Comparison of ENCODE assay signal across 14 cellular contexts in the genomic region with DNA sequence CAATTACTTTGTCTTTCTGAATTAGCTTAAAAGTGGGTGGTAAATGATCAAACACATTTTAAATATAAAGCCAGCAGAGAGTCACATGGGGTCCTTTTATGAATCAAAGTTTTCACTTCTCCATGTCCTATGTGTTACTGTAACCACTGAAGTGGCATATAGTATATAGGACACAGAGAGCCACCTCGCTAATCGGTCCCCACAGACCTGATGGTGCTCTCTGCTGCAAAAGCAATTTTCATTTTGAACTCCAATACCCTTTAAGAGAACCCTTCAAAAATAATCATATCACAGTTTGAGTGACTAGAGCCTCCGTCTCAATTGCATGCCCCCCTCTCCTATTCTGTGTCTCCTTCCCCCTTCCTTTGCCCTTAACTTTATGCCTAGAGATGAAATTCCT.
DNase-seq lines count a peak whose midpoint lies in the region; ATAC-seq and TF ChIP-seq lines count a peak whose summit lies in the region.
"Had no signal": no experiment of that assay in that cellular context is flagged by ENCODE, and none has a peak within 500 bp of the region (broad histone marks: within the 10 kb centered on the region; RNA-seq: fewer than 3 reads in every experiment).

No MANE protein-coding gene starts in this region.

- DNase-seq in HFFc6 (no peak), OCI-M1 (lab: John Stamatoyannopoulos, UW) (peak; percentile 19), Ammon's horn (ENCODE audit: low spot score) (no peak), natural killer cell (no peak), Right ventricle myocardium inferior (ENCODE audit: missing footprints) (no peak)
- DNase-seq: Caco-2; CD8-positive, alpha-beta memory T cell; DMS53; GF-D8; H7 had no signal

- ATAC-seq in natural killer cell (no peak), Right ventricle myocardium inferior (no peak)
- ATAC-seq: A549, GM23338, HepG2 had no signal

- H3K27me3 Mint-ChIP-seq in HFFc6 (ENCODE audit: insufficient read depth), result no peaks in the 10 kb centered on the region
- no peaks in the 10 kb centered on the region for H3K27me3 Mint-ChIP-seq in nephron (ENCODE audit: low read depth)
- no peaks in the 10 kb centered on the region for H3K27me3 Mint-ChIP-seq in natural killer cell (ENCODE audit: low read depth in 2 of 2)
- H3K27me3 Mint-ChIP-seq: CD8-positive, alpha-beta memory T cell had no signal

- peaks cover 3% of the 10 kb centered on the region; the same call in 1 of the 2 replicates for H3K9me3 Mint-ChIP-seq in HFFc6
- no peaks in the 10 kb centered on the region for H3K9me3 Mint-ChIP-seq in nephron
- peaks cover 0 to 6% of the 10 kb centered on the region in 2 donors for H3K9me3 Mint-ChIP-seq in natural killer cell
- H3K9me3 Mint-ChIP-seq: GM23338 had no signal

- H3K4me3 Mint-ChIP-seq in HFFc6 (peak overlapping the region; percentile 81; the same call in 1 of the 2 replicates), nephron (peak overlapping the region in 1 of 3 experiments; percentile 4), natural killer cell (no peak overlapping the region)
- H3K4me3 Mint-ChIP-seq: CD8-positive, alpha-beta memory T cell; GM23338 had no signal

- TF ChIP-seq CTCF in HFFc6 (IDR thresholded peaks at IDR 0.05) (no peak), nephron (IDR thresholded peaks at IDR 0.05; ENCODE audit: unreplicated experiment in 3 of 3) (no peak), natural killer cell (IDR thresholded peaks at IDR 0.05) (no peak)

- intact Hi-C loops in natural killer cell (cut with micrococcal nuclease), result no loop called here
- intact Hi-C loops in Right ventricle myocardium inferior (cut with DNase I), result no loop called here

- H3K27ac Mint-ChIP-seq in HFFc6 (no peak overlapping the region), nephron (peak overlapping the region; percentile 90 to 91 (median 91)), natural killer cell (no peak overlapping the region)
- H3K27ac Mint-ChIP-seq: CD8-positive, alpha-beta memory T cell; GM23338 had no signal

- H3K4me1 Mint-ChIP-seq in HFFc6 (ENCODE audit: low read depth) (no peaks in the 10 kb centered on the region), nephron (no peaks in the 10 kb centered on the region), natural killer cell (no peaks in the 10 kb centered on the region)
- H3K4me1 Mint-ChIP-seq: CD8-positive, alpha-beta memory T cell had no signal

- H3K36me3 Mint-ChIP-seq in HFFc6 (ENCODE audit: low read depth) (no peaks in the 10 kb centered on the region), nephron (ENCODE audit: low read depth) (no peaks in the 10 kb centered on the region), natural killer cell (no peaks in the 10 kb centered on the region)
- H3K36me3 Mint-ChIP-seq: CD8-positive, alpha-beta memory T cell had no signal

Comparison
In these comparisons a context has a peak if more than half of its experiments do, and no peak if none do; other contexts are left out.
1. H3K27ac Mint-ChIP-seq: peak in nephron (3 of 3); none in HFFc6 (single experiment) and natural killer cell (0 of 2).